8 cellular contexts compared by ENCODE assay signal in genomic region chr9:128818099-128818838, GRCh38. TPM values are rescaled to one million over a fixed set of nuclear protein-coding genes. Genes with fewer than 3 reads are reported as not detected.
A peak's percentile ranks its signal among the peaks of the same experiment; 100 is the strongest.
DNase-seq lines count a peak whose midpoint lies in the region; ATAC-seq lines count a peak whose summit lies in the region.

TSS of gene ENDOG (plus strand) at chr9:128818500. CDS start at chr9:128818685, 185 bp downstream.

- H3K4me3 ChIP-seq in effector memory CD4-positive, alpha-beta T cell (ENCODE audit: insufficient read depth, low read depth, low read length, poor library complexity, severe bottlenecking), result peak within 1 kb of the TSS; percentile 62

- H3K27ac ChIP-seq in effector memory CD4-positive, alpha-beta T cell (ENCODE audit: insufficient read depth, low read length, poor library complexity, severe bottlenecking), result peak within 1 kb of the TSS; percentile 63

- CTCF ChIA-PET in activated CD8-positive, alpha-beta memory T cell treated with anti-CD3 and anti-CD28 coated beads for 36 hours (lab: Charles Lee), result interaction anchor here (0.6 to 1.7 kb wide), 25 partner anchors 9 to 558 kb away, joined by 3 to 13 read pairs (median 4); partner anchors contain the start of genes PKN3, SPOUT1 and ZDHHC12

- peak; percentile 68 for ATAC-seq in GM19468 (IDR thresholded peaks at IDR 0.05; ENCODE audit: extremely low read depth, unreplicated experiment)

- H3K36me3 ChIP-seq in effector memory CD4-positive, alpha-beta T cell (ENCODE audit: control insufficient read depth, insufficient read depth, low read length), result peaks cover 13% of the 10 kb centered on the region

- no peaks in the 10 kb centered on the region for H3K9me3 ChIP-seq in effector memory CD4-positive, alpha-beta T cell (ENCODE audit: control insufficient read depth, low read length)

- no peaks in the 10 kb centered on the region for H3K27me3 ChIP-seq in effector memory CD4-positive, alpha-beta T cell (replicated peaks; ENCODE audit: control insufficient read depth, insufficient read depth, low read length, poor library complexity, severe bottlenecking)

- POLR2A ChIA-PET in activated CD8-positive, alpha-beta memory T cell treated with anti-CD3 and anti-CD28 coated beads for 36 hours (lab: Charles Lee), result interaction anchor here (1.1 to 2.6 kb wide), 5 partner anchors 9 to 130 kb away, joined by 3 to 26 read pairs (median 5); partner anchors contain the start of genes SET and SPOUT1

- peak; percentile 98 for DNase-seq in COR-L47 (lab: John Stamatoyannopoulos, UW)
- peak; percentile 93 for DNase-seq in HT1080 (ENCODE audit: low read depth)
- peak; percentile 95 to 96 for DNase-seq in NOMO-1 (lab: John Stamatoyannopoulos, UW; ENCODE audit: unreplicated experiment in 2 of 2)
- peak; percentile 92 to 97 (median 94) for DNase-seq in effector memory CD4-positive, alpha-beta T cell
- DNase-seq in lung microvascular endothelial cell (ENCODE audit: low read depth in 2 of 2), result peak; percentile 97
- DNase-seq in stimulated activated CD4-positive, alpha-beta T cell treated with anti-CD3 and anti-CD28 coated beads, TNF-alpha, amount 100 ng/mL, for 48 hours (ENCODE audit: low read depth in 3 of 3), result peak; percentile 95 to 97 (median 95)

- H3K4me1 ChIP-seq in effector memory CD4-positive, alpha-beta T cell (ENCODE audit: control insufficient read depth, insufficient read depth, low read length, poor library complexity, severe bottlenecking), result peaks cover 4% of the 10 kb centered on the region

RNA-seq across cellular contexts. Expression of gene ENDOG, which starts in this region (rescaled TPM):
- total RNA-seq in HT1080 (2014; rRNA removed; shearing (Covaris generic)), result 22.0 and 29.3 TPM in 2 replicates
- polyA plus RNA-seq in HT1080 (2015; cell fraction: cytosol; rRNA removed), result 20.0 and 20.9 TPM in 2 replicates
- 15.5 and 16.9 TPM in 2 replicates for polyA plus RNA-seq in HT1080 (2015; cell fraction: nucleus; rRNA removed)
- 10 to 100 TPM; 24.9 to 27.7 TPM for total RNA-seq in activated CD8-positive, alpha-beta memory T cell treated with anti-CD3 and anti-CD28 coated beads for 36 hours
- total RNA-seq in lung microvascular endothelial cell, result 21.6 and 29.6 TPM in 2 replicates

Comparison
In these comparisons a context has a peak if more than half of its experiments do, and no peak if none do; other contexts are left out.
1. Peak in every context shown above with its lines: DNase-seq, ATAC-seq, H3K4me3 ChIP-seq and H3K27ac ChIP-seq.